2 cellular contexts compared by ENCODE assay signal in genomic region chr4:148469938-148470337, GRCh38.
TF ChIP-seq lines count a peak whose summit lies in the region.

No MANE protein-coding gene starts in this region.

TF ChIP-seq in liver, 16 proteins besides CTCF, POLR2A, EP300 and RAD21 (continued from another document):
- TF ChIP-seq ZBTB33 (IDR thresholded peaks at IDR 0.05), result no peak
- TF ChIP-seq HNF4G (IDR thresholded peaks at IDR 0.05), result peak; percentile 14
- TF ChIP-seq, protein P1, sequence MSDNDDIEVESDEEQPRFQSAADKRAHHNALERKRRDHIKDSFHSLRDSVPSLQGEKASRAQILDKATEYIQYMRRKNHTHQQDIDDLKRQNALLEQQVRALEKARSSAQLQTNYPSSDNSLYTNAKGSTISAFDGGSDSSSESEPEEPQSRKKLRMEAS (IDR thresholded peaks at IDR 0.05), result no peak
- TF ChIP-seq FOXA2 (IDR thresholded peaks at IDR 0.05), result no peak
- no peak for TF ChIP-seq GABPA (IDR thresholded peaks at IDR 0.05 in 1 of 2, conservative IDR thresholded peaks at IDR 0.05 in 1 of 2)
- TF ChIP-seq REST (IDR thresholded peaks at IDR 0.05), result no peak
- TF ChIP-seq EGR1 (IDR thresholded peaks at IDR 0.05; ENCODE audit: low read depth in 2 of 2), result no peak
- peak; percentile 20 for TF ChIP-seq YY1 (IDR thresholded peaks at IDR 0.05)
- no peak for TF ChIP-seq FOXA1 (IDR thresholded peaks at IDR 0.05)

TF ChIP-seq in HepG2, 621 proteins besides CTCF, POLR2A, EP300 and RAD21 (continued from another document):
- no peak for TF ChIP-seq ZNF512B (CRISPR knock-in tag; IDR thresholded peaks at IDR 0.05; ENCODE audit: borderline replicate concordance)
